ENCODE assay signal across 6 cellular contexts in the genomic region with DNA sequence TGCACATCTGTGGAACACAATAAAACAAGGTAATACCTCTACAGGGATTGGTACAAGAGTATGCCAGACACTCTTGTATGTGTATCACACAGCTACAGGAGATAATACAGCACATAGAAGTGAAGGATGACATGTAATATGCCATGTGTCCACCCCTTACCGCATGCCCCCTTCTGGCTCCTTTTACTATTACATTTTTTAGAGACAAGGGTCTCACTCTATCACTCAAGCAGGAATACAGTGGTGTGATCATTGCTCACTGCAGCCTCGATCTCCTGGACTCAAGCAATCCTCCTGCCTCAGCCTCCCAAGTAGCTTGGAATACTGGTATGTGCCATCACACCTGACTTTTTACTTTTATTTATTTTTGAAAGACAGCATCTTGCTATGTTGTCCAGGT. TPM values are rescaled to one million over a fixed set of nuclear protein-coding genes. Genes with fewer than 3 reads are reported as not detected.
DNase-seq lines count a peak whose midpoint lies in the region; ATAC-seq and TF ChIP-seq lines count a peak whose summit lies in the region.

No MANE protein-coding gene starts in this region.

- no peak overlapping the region for H2BK12ac ChIP-seq in mesenchymal stem cell (ENCODE audit: low read length in 2 of 2)

- no peak overlapping the region for H2BK120ac ChIP-seq in mesenchymal stem cell (ENCODE audit: low read depth, low read length)

- H3K36me3 Mint-ChIP-seq in IgD-negative memory B cell, result no peaks in the 10 kb centered on the region

- no peaks in the 10 kb centered on the region for H3K79me1 ChIP-seq in mesenchymal stem cell (replicated peaks; ENCODE audit: low read length, poor library complexity, severe bottlenecking)

- WGBS in mesenchymal stem cell, result 32% methylated on average over 2 of the region's 2 CpGs

- H2BK15ac ChIP-seq in mesenchymal stem cell (ENCODE audit: low read depth, poor library complexity, severe bottlenecking), result no peak overlapping the region

- no peak for ATAC-seq in HG03095 (IDR thresholded peaks at IDR 0.05; ENCODE audit: unreplicated experiment)
- no peak for ATAC-seq in HG02938 (IDR thresholded peaks at IDR 0.05; ENCODE audit: unreplicated experiment)

- CTCF ChIA-PET in BJ (lab: Yijun Ruan, JAX), result interaction anchor here (1.0 to 11.7 kb wide), 10 partner anchors 13 to 103 kb away, joined by 4 to 433 read pairs (median 32); a partner anchor contains a TSS

- peak; percentile 37 for TF ChIP-seq CTCF in BJ (IDR thresholded peaks at IDR 0.05; ENCODE audit: insufficient read depth, low read depth, low read length)

- no peaks in the 10 kb centered on the region for H3K36me3 ChIP-seq in BJ (ENCODE audit: control insufficient read depth, insufficient read depth, low read length)
- H3K36me3 ChIP-seq in mesenchymal stem cell (ENCODE audit: control insufficient read depth in 1 of 2, insufficient read depth in 2 of 2, low read depth in 1 of 2, low read length in 2 of 2), result no peaks in the 10 kb centered on the region

- H3K9ac ChIP-seq in mesenchymal stem cell (ENCODE audit: low read length), result no peak overlapping the region

- no peak overlapping the region for H2AFZ ChIP-seq in mesenchymal stem cell (ENCODE audit: low read depth, low read length)

- peak overlapping the region; percentile 9 to 77 (median 62) for H3K4me3 Mint-ChIP-seq in IgD-negative memory B cell

- no peak overlapping the region for H2AK5ac ChIP-seq in mesenchymal stem cell (ENCODE audit: low read length, severe bottlenecking)

- H2BK5ac ChIP-seq in mesenchymal stem cell (ENCODE audit: low read depth, low read length, poor library complexity, severe bottlenecking), result no peak overlapping the region

- H3K27ac ChIP-seq in mesenchymal stem cell (ENCODE audit: low read length, poor library complexity, severe bottlenecking), result no peak overlapping the region

- H3K4ac ChIP-seq in mesenchymal stem cell (ENCODE audit: low read depth in 1 of 2, low read length in 2 of 2), result no peak overlapping the region

- H3K27me3 Mint-ChIP-seq in IgD-negative memory B cell, result no peaks in the 10 kb centered on the region

- H3K23ac ChIP-seq in mesenchymal stem cell (ENCODE audit: low read length in 2 of 2), result no peak overlapping the region

- peaks cover 11 to 30% (median 24%) of the 10 kb centered on the region in 3 donors for H3K4me1 Mint-ChIP-seq in IgD-negative memory B cell

- no peak for DNase-seq in BJ (ENCODE audit: low read depth)
- peak; percentile 51 for DNase-seq in activated CD4-positive, alpha-beta T cell treated with anti-CD3 and anti-CD28 coated beads for 48 hours
- DNase-seq in mesenchymal stem cell, result peak; percentile 57

- H3K27ac Mint-ChIP-seq in IgD-negative memory B cell, result peak overlapping the region in 2 of 3 donors; percentile 88 to 94

- H4K91ac ChIP-seq in mesenchymal stem cell (ENCODE audit: low read length), result no peak overlapping the region

- no peak overlapping the region for H4K8ac ChIP-seq in mesenchymal stem cell (ENCODE audit: low read length)

- no peaks in the 10 kb centered on the region for H3K4me1 ChIP-seq in mesenchymal stem cell (ENCODE audit: control insufficient read depth, insufficient read depth, low read depth, low read length)

- H3K4me2 ChIP-seq in mesenchymal stem cell (ENCODE audit: low read length, poor library complexity, severe bottlenecking), result no peak overlapping the region

- H3K9me3 ChIP-seq in mesenchymal stem cell (ENCODE audit: control insufficient read depth, low read length), result no peaks in the 10 kb centered on the region

- no peak overlapping the region for H3K18ac ChIP-seq in mesenchymal stem cell (ENCODE audit: low read depth in 1 of 2, low read length in 2 of 2)

- no peak overlapping the region for H3K4me3 ChIP-seq in BJ (ENCODE audit: low read depth, low read length)
- H3K4me3 ChIP-seq in mesenchymal stem cell (ENCODE audit: insufficient read depth in 1 of 2, low read depth in 1 of 2, low read length in 2 of 2), result no peak overlapping the region

- POLR2A ChIA-PET in BJ (lab: Charles Lee), result no interaction called here

- H3K27me3 ChIP-seq in BJ (ENCODE audit: control insufficient read depth, insufficient read depth, low read length) (no peaks in the 10 kb centered on the region), mesenchymal stem cell (ENCODE audit: control insufficient read depth in 1 of 2, insufficient read depth in 1 of 2, low read length in 2 of 2) (no peaks in the 10 kb centered on the region)

- no peaks in the 10 kb centered on the region for H3K9me3 Mint-ChIP-seq in IgD-negative memory B cell

- no peak overlapping the region for H3K14ac ChIP-seq in mesenchymal stem cell (ENCODE audit: low read length in 2 of 2)

RNA-seq across cellular contexts. Expression of a gene that starts 4.2 kb away (rescaled TPM):
- not detected in 2 replicates for polyA plus RNA-seq in BJ (2011; rRNA removed)
- polyA minus RNA-seq in BJ (2011; rRNA and poly(A)+ RNA removed), result not detected in 2 replicates
- polyA plus RNA-seq in IgD-negative memory B cell, result 140 TPM
- polyA plus RNA-seq in mesenchymal stem cell (2013, experiment 1 of 2), result not detected
- not detected for polyA plus RNA-seq in mesenchymal stem cell (2013, experiment 2 of 2)

RNA-seq across cellular contexts. Expression of a gene that starts 10.9 kb away (rescaled TPM):
- polyA plus RNA-seq in BJ (2011; rRNA removed) (0.18 and 0.42 TPM in 2 replicates), IgD-negative memory B cell (20.5 TPM)
- polyA minus RNA-seq in BJ (2011; rRNA and poly(A)+ RNA removed), result not detected in 2 replicates
- polyA plus RNA-seq in mesenchymal stem cell (2013, experiment 1 of 2), result 0.30 TPM
- not detected for polyA plus RNA-seq in mesenchymal stem cell (2013, experiment 2 of 2)

RNA-seq across cellular contexts. Expression of a gene that starts 14.8 kb away (rescaled TPM):
- not detected in 2 replicates for polyA plus RNA-seq in BJ (2011; rRNA removed)
- polyA minus RNA-seq in BJ (2011; rRNA and poly(A)+ RNA removed), result not detected in 2 replicates
- 2,767 TPM for polyA plus RNA-seq in IgD-negative memory B cell
- 0.35 TPM for polyA plus RNA-seq in mesenchymal stem cell (2013, experiment 1 of 2)
- 0.05 TPM for polyA plus RNA-seq in mesenchymal stem cell (2013, experiment 2 of 2)

RNA-seq across cellular contexts. Expression of a gene that starts 18.0 kb away (rescaled TPM):
- polyA plus RNA-seq in BJ (2011; rRNA removed) (not detected in 2 replicates), IgD-negative memory B cell (5.6 TPM)
- not detected in 2 replicates for polyA minus RNA-seq in BJ (2011; rRNA and poly(A)+ RNA removed)
- not detected for polyA plus RNA-seq in mesenchymal stem cell (2013, experiment 1 of 2)
- polyA plus RNA-seq in mesenchymal stem cell (2013, experiment 2 of 2), result not detected

RNA-seq across cellular contexts. Expression of a gene that starts 21.6 kb away (rescaled TPM):
- polyA plus RNA-seq in BJ (2011; rRNA removed) (not detected in 2 replicates), IgD-negative memory B cell (6.4 TPM)
- 0.31 TPM in 1 of 2 replicates, not detected in the other for polyA minus RNA-seq in BJ (2011; rRNA and poly(A)+ RNA removed)
- not detected for polyA plus RNA-seq in mesenchymal stem cell (2013, experiment 1 of 2)
- 0.03 TPM for polyA plus RNA-seq in mesenchymal stem cell (2013, experiment 2 of 2)

Comparison
In these comparisons a context has a peak if more than half of its experiments do, and no peak if none do; other contexts are left out.
1. RNA of a gene that starts 4.2 kb away (polyA plus RNA-seq): 140 TPM in IgD-negative memory B cell (single experiment); not detected in BJ; every median in the first group is over 100 times any median in the second.
2. RNA of a gene that starts 10.9 kb away (polyA plus RNA-seq): 20.5 TPM in IgD-negative memory B cell (single experiment); 0.18 to 0.42 TPM in BJ; every median in the first group is over 10 times any median in the second.
3. RNA of a gene that starts 14.8 kb away (polyA plus RNA-seq): 2,767 TPM in IgD-negative memory B cell (single experiment); not detected in BJ; every median in the first group is over 1,000 times any median in the second.